23 cellular contexts compared by ENCODE assay signal in the genomic region with DNA sequence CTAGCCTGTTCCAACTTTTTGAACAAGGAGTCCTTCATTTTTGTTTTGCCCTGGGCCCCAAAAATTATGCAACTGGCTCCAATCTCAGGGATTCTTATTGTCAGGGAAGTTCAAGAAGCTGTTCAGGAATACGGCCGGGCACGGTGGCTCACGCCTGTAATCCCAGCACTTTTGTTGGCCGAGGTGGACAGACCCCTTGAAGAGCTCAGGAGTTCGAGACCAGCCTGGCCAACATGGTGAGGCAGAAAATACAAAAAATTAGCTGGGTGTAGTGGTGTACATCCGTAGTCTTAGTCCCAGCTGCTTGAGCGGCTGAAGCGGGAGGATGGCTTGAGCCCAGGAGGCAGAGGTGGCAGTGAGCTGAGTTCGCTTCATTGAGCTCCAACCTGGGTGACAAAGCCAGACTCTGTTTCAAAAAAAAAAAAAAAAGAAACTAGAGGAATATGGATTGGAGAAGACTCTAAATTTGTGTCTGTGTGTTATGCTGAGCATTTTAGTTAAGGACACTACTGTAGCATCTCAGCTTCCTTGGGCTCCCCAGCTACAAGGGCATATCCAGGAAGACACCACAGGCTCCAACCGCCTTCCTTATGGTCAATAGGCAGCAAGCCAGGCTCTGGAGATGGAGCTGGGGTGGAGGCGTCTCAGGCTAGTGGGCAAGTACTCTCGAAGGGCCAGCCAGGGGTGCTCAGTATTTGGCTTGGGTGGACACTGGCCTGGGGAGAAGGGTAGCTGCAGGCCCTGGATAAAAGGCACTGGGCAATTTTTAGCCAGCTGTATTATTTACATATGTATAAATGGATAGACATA.
"Had no signal": no experiment of that assay in that cellular context is flagged by ENCODE, and none has a peak within 500 bp of the region (broad histone marks: within the 10 kb centered on the region; RNA-seq: fewer than 3 reads in every experiment).

No MANE protein-coding gene starts in this region.

- H3K4me3 ChIP-seq: hepatocyte, lung, ovary, tibial nerve had no signal

- H3K9me3 ChIP-seq: left ventricle myocardium inferior, ovary, tibial nerve had no signal

- H3K27ac ChIP-seq: foreskin keratinocyte, hepatocyte, left ventricle myocardium inferior, ovary, tibial nerve had no signal

- H3K27ac Mint-ChIP-seq: dendritic cell treated with granulocyte-macrophage colony-stimulating factor and Interleukin-4, amounts not matched to agents 40 ng/mL and 50 ng/mL, for 4 days; effector memory CD8-positive, alpha-beta T cell; naive thymus-derived CD4-positive, alpha-beta T cell; progenitor cell of endocrine pancreas; stimulated activated memory B cell treated with anti-CD40 and anti-IgM and Interleukin-4, amounts not matched to agents 10 μg/mL and 1 μg/mL and 100 μg/mL, for 72 hours; stimulated activated naive CD8-positive, alpha-beta T cell treated with anti-CD3 and anti-CD28 coated beads, Interleukin-15, Interleukin-2, amounts not matched to agents 100 ng/mL and 50 ng/mL, for 24 hours had no signal

- H3K36me3 ChIP-seq: left ventricle myocardium inferior, ovary, tibial nerve had no signal

- H3K27me3 Mint-ChIP-seq: effector memory CD8-positive, alpha-beta T cell had no signal

- DNase-seq: central memory CD4-positive, alpha-beta T cell; effector memory CD8-positive, alpha-beta T cell; foreskin keratinocyte; head of caudate nucleus; kidney; left cardiac atrium; left ventricle myocardium inferior; mesendoderm; naive thymus-derived CD4-positive, alpha-beta T cell; nucleus accumbens; ovary; right cardiac atrium; stimulated activated CD4-positive, alpha-beta T cell treated with anti-CD3 and anti-CD28 coated beads, Interleukin-15, amount 100 ng/mL, for 24 hours; stimulated activated CD4-positive, alpha-beta T cell treated with anti-CD3 and anti-CD28 coated beads, Interleukin-1b, Interleukin-23, amount 100 ng/mL, for 48 hours; stimulated activated CD4-positive, alpha-beta T cell treated with anti-CD3 and anti-CD28 coated beads, Interleukin-4, amount 100 ng/mL, for 24 hours had no signal

- H3K9me3 Mint-ChIP-seq: dendritic cell treated with granulocyte-macrophage colony-stimulating factor and Interleukin-4, amounts not matched to agents 40 ng/mL and 50 ng/mL, for 4 days; effector memory CD8-positive, alpha-beta T cell; stimulated activated naive CD8-positive, alpha-beta T cell treated with anti-CD3 and anti-CD28 coated beads, Interleukin-15, Interleukin-2, amounts not matched to agents 100 ng/mL and 50 ng/mL, for 24 hours had no signal

- H3K4me3 Mint-ChIP-seq: dendritic cell treated with granulocyte-macrophage colony-stimulating factor and Interleukin-4, amounts not matched to agents 40 ng/mL and 50 ng/mL, for 4 days; neural crest cell; stimulated activated memory B cell treated with anti-CD40 and anti-IgM and Interleukin-4, amounts not matched to agents 10 μg/mL and 1 μg/mL and 100 μg/mL, for 72 hours; stimulated activated naive CD8-positive, alpha-beta T cell treated with anti-CD3 and anti-CD28 coated beads, Interleukin-15, Interleukin-2, amounts not matched to agents 100 ng/mL and 50 ng/mL, for 24 hours had no signal

- H3K27me3 ChIP-seq: foreskin keratinocyte, hepatocyte, ovary, tibial nerve had no signal

- H3K4me1 ChIP-seq: foreskin keratinocyte had no signal

- ATAC-seq: effector memory CD8-positive, alpha-beta T cell; foreskin keratinocyte; left cardiac atrium; naive thymus-derived CD4-positive, alpha-beta T cell; right cardiac atrium; stimulated activated memory B cell treated with anti-CD40 and anti-IgM and Interleukin-4, amounts not matched to agents 10 μg/mL and 1 μg/mL and 100 μg/mL, for 72 hours had no signal

- H3K36me3 Mint-ChIP-seq: naive thymus-derived CD4-positive, alpha-beta T cell; stimulated activated memory B cell treated with anti-CD40 and anti-IgM and Interleukin-4, amounts not matched to agents 10 μg/mL and 1 μg/mL and 100 μg/mL, for 72 hours had no signal
